ENCODE assay signal across 25 cellular contexts in genomic region chr18:28757466-28758008, GRCh38.
DNase-seq lines count a peak whose midpoint lies in the region; ATAC-seq and TF ChIP-seq lines count a peak whose summit lies in the region.
"Had no signal": no experiment of that assay in that cellular context is flagged by ENCODE, and none has a peak within 500 bp of the region (broad histone marks: within the 10 kb centered on the region; RNA-seq: fewer than 3 reads in every experiment).

No MANE protein-coding gene starts in this region.

- H3K36me3 ChIP-seq in adipocyte (ENCODE audit: control insufficient read depth, insufficient read depth, low read length, severe bottlenecking) (no peaks in the 10 kb centered on the region), GM23248 (ENCODE audit: low read depth) (no peaks in the 10 kb centered on the region)
- H3K36me3 ChIP-seq: BE2C, BLaER1 had no signal

- in situ Hi-C loops in GM23248 (cut with MboI): no loop called here

- H3K4me2 ChIP-seq in GM23248 (ENCODE audit: unreplicated experiment): no peak overlapping the region
- H3K4me2 ChIP-seq: A549, BLaER1 had no signal

- peak; percentile 11 for DNase-seq in AG10803 (ENCODE audit: low read depth)
- peak; percentile 15 for DNase-seq in M059J (ENCODE audit: low read depth)
- peak; percentile 17 for DNase-seq in adipocyte (ENCODE audit: low read depth)
- peak; percentile 43 for DNase-seq in fibroblast of peridontal ligament (ENCODE audit: extremely low read depth)
- no peak for DNase-seq in GM23248
- no peak for DNase-seq in left ventricle myocardium superior
- DNase-seq: BE2C; C1 segment of cervical spinal cord; CD4-positive, alpha-beta memory T cell; CD4-positive, CD25-positive, alpha-beta regulatory T cell; CD8-positive, alpha-beta memory T cell; COR-L47; DMS 273 treated with DMSO at 0.1 percent for 48 hours; DMS153; DMS53; DMS79; DND-41; EL; GDM1 had no signal

- H3K9me3 ChIP-seq in adipocyte (ENCODE audit: control insufficient read depth, low read length) (no peaks in the 10 kb centered on the region), GM23248 (ENCODE audit: low read depth) (no peaks in the 10 kb centered on the region)
- H3K9me3 ChIP-seq: A549, BE2C, BLaER1 had no signal

- no peak for TF ChIP-seq CTCF in AG10803 (conservative IDR thresholded peaks at IDR 0.05; ENCODE audit: low read length)

- no peak for ATAC-seq in GM21528 (IDR thresholded peaks at IDR 0.05; ENCODE audit: low FRiP score, unreplicated experiment)
- no peak for ATAC-seq in HG03521 (IDR thresholded peaks at IDR 0.05; ENCODE audit: unreplicated experiment)
- no peak for ATAC-seq in left ventricle myocardium superior
- ATAC-seq: A549, GM12878 had no signal

- H3F3A ChIP-seq in GM23248 (ENCODE audit: insufficient read depth): no peaks in the 10 kb centered on the region

- no peaks in the 10 kb centered on the region for H3K9me2 ChIP-seq in GM23248 (ENCODE audit: insufficient read depth)

- no peak overlapping the region for H3K27ac ChIP-seq in GM23248
- H3K27ac ChIP-seq: 22Rv1, A549, BLaER1 had no signal

- no peaks in the 10 kb centered on the region for H3K27me3 ChIP-seq in adipocyte (replicated peaks; ENCODE audit: control insufficient read depth, insufficient read depth, low read length)
- no peaks in the 10 kb centered on the region for H3K27me3 ChIP-seq in GM23248 (replicated peaks; ENCODE audit: insufficient read depth)
- H3K27me3 ChIP-seq: BE2C, BLaER1 had no signal

- WGBS in GM23248 (ENCODE audit: low coverage in 1 of 2, low lambda C conversion rate in 2 of 2, missing lambda C conversion rate in 2 of 2), 2 experiments: 78 to 81% methylated on average over 3 of the region's 3 CpGs

- no peak overlapping the region for H2AFZ ChIP-seq in GM23248

- H3K4me3 ChIP-seq in AG10803 (ENCODE audit: low read length) (no peak overlapping the region), adipocyte (ENCODE audit: low read length) (no peak overlapping the region), GM23248 (no peak overlapping the region)
- H3K4me3 ChIP-seq: A549, BLaER1, GM12878 had no signal

- H4K20me1 ChIP-seq in GM23248 (ENCODE audit: insufficient read depth): no peaks in the 10 kb centered on the region
- H4K20me1 ChIP-seq: BLaER1 had no signal

- peaks cover 7% of the 10 kb centered on the region for H3K4me1 ChIP-seq in adipocyte (ENCODE audit: control insufficient read depth, insufficient read depth, low read length)
- no peaks in the 10 kb centered on the region for H3K4me1 ChIP-seq in GM23248 (ENCODE audit: insufficient read depth)
- H3K4me1 ChIP-seq: A549, BE2C, BLaER1 had no signal

- intact Hi-C loops in left ventricle myocardium superior (cut with micrococcal nuclease): no loop called here

- H3K9ac ChIP-seq in adipocyte (ENCODE audit: low read length): no peak overlapping the region
- no peak overlapping the region for H3K9ac ChIP-seq in GM23248
- H3K9ac ChIP-seq: BLaER1 had no signal

- no peaks in the 10 kb centered on the region for H3K79me2 ChIP-seq in GM23248 (ENCODE audit: insufficient read depth)

Comparison
In these comparisons a context has a peak if more than half of its experiments do, and no peak if none do; other contexts are left out.
1. DNase-seq: peak in AG10803 (single experiment), M059J (single experiment), adipocyte (single experiment) and fibroblast of peridontal ligament (single experiment); none in GM23248 (single experiment) and left ventricle myocardium superior (single experiment).